8 cellular contexts compared by ENCODE assay signal in genomic region chr15:66294932-66295235, GRCh38. TPM values are rescaled to one million over a fixed set of nuclear protein-coding genes. Genes with fewer than 3 reads are reported as not detected.
A peak's percentile ranks its signal among the peaks of the same experiment; 100 is the strongest.
DNase-seq lines count a peak whose midpoint lies in the region; TF ChIP-seq lines count a peak whose summit lies in the region.

No MANE protein-coding gene starts in this region.

- peaks cover 46% of the 10 kb centered on the region for H3K4me1 ChIP-seq in Loucy (ENCODE audit: insufficient read depth, low read length, poor library complexity, severe bottlenecking)
- H3K4me1 ChIP-seq in parathyroid adenoma = peaks cover 5% of the 10 kb centered on the region

- peak; percentile 19 for DNase-seq in Daoy (ENCODE audit: low read depth)
- no peak for DNase-seq in dorsolateral prefrontal cortex
- DNase-seq in HuH-7.5 (ENCODE audit: low spot score) = no peak
- no peak for DNase-seq in cerebellar nuclear complex (lab: John Stamatoyannopoulos, UW)
- DNase-seq in NCI-H1105 treated with DMSO at 0.1 percent for 48 hours (lab: John Stamatoyannopoulos, UW) = no peak
- DNase-seq in NCI-H187 (lab: John Stamatoyannopoulos, UW) = no peak

- H3K4me3 ChIP-seq in Loucy (ENCODE audit: low read length, poor library complexity, severe bottlenecking) = peak overlapping the region; percentile 97
- peak overlapping the region in 51 of 59 donors; percentile 62 to 93 (median 80) for H3K4me3 ChIP-seq in dorsolateral prefrontal cortex
- peak overlapping the region; percentile 67 for H3K4me3 ChIP-seq in parathyroid adenoma (ENCODE audit: low read depth, low read length)

- H2AFZ ChIP-seq in Loucy (ENCODE audit: low read length) (no peak overlapping the region), parathyroid adenoma (no peak overlapping the region)

- intact Hi-C loops in dorsolateral prefrontal cortex (cut with DNase I) = loop anchor here (5.0 to 10.0 kb wide), 7 partner anchors 43 to 700 kb away; partner anchors contain the start of genes MEGF11 (in 1 of the 2), RPL4 (in 1 of the 2), SNAPC5 (in 1 of the 2) and TIPIN (in 1 of the 2)

- H4K20me1 ChIP-seq in Loucy (ENCODE audit: insufficient read depth, low read length, poor library complexity, severe bottlenecking) = peaks cover 14% of the 10 kb centered on the region

- peaks cover 59% of the 10 kb centered on the region for H3K79me2 ChIP-seq in Loucy (ENCODE audit: insufficient read depth, low read length)
- peaks cover 3% of the 10 kb centered on the region for H3K79me2 ChIP-seq in parathyroid adenoma

- H3K27me3 ChIP-seq in Loucy (ENCODE audit: insufficient read depth, low read length, poor library complexity, severe bottlenecking) (no peaks in the 10 kb centered on the region), dorsolateral prefrontal cortex (no peaks in the 10 kb centered on the region), parathyroid adenoma (ENCODE audit: control insufficient read depth, insufficient read depth, low read length) (no peaks in the 10 kb centered on the region)

- H3K9me3 ChIP-seq in Loucy (ENCODE audit: insufficient read depth, low read depth, low read length) (no peaks in the 10 kb centered on the region), parathyroid adenoma (ENCODE audit: control insufficient read depth, low read length) (no peaks in the 10 kb centered on the region)

- H3F3A ChIP-seq in Loucy (ENCODE audit: low read depth) = peaks cover 5% of the 10 kb centered on the region; the same call in 1 of the 2 replicates

- peaks cover 4% of the 10 kb centered on the region; the same call in 1 of the 2 replicates for H3K36me3 ChIP-seq in Loucy (ENCODE audit: insufficient read depth, low read length)
- no peaks in the 10 kb centered on the region for H3K36me3 ChIP-seq in parathyroid adenoma (ENCODE audit: control insufficient read depth, insufficient read depth, low read length)

- H3K9me2 ChIP-seq in Loucy (replicated peaks; ENCODE audit: low read depth, low read length) = no peaks in the 10 kb centered on the region

- H3K27ac ChIP-seq in dorsolateral prefrontal cortex = peak overlapping the region in 47 of 59 donors; percentile 41 to 97 (median 92)
- H3K27ac ChIP-seq in parathyroid adenoma = peak overlapping the region; percentile 85

- peak overlapping the region; percentile 98 for H3K9ac ChIP-seq in Loucy (ENCODE audit: low read depth, low read length, poor library complexity, severe bottlenecking)
- H3K9ac ChIP-seq in parathyroid adenoma = no peak overlapping the region

- no peak for TF ChIP-seq CTCF in Loucy (conservative IDR thresholded peaks at IDR 0.05; ENCODE audit: low read length)
- TF ChIP-seq CTCF in dorsolateral prefrontal cortex (IDR thresholded peaks at IDR 0.05 in 54 of 56, conservative IDR thresholded peaks at IDR 0.05 in 2 of 56; ENCODE audit: low read depth in 1 of 56, partially characterized antibody in 56 of 56) = no peak
- TF ChIP-seq CTCF in parathyroid adenoma (IDR thresholded peaks at IDR 0.05) = no peak

- peak overlapping the region; percentile 97 for H3K4me2 ChIP-seq in Loucy (ENCODE audit: low read depth, low read length, poor library complexity, severe bottlenecking)
- peak overlapping the region; percentile 92 for H3K4me2 ChIP-seq in parathyroid adenoma (ENCODE audit: low read length)

RNA-seq across cellular contexts. Expression of gene DIS3L, which starts 1.5 kb away (rescaled TPM):
- 11.9 and 15.5 TPM in 2 replicates for total RNA-seq in Daoy (2014; rRNA removed; shearing (Covaris generic))
- 10 to 100 TPM; 25.1 to 58.9 (median 43.1) TPM for total RNA-seq in dorsolateral prefrontal cortex

RNA-seq across cellular contexts. Expression of gene MEGF11, which starts 41.3 kb away (rescaled TPM):
- under 0.01 and 0.34 TPM in 2 replicates for total RNA-seq in Daoy (2014; rRNA removed; shearing (Covaris generic))
- total RNA-seq in dorsolateral prefrontal cortex = 10 to 100 TPM in 100 of 120 experiments, 1 to 10 TPM in 20; 5.2 to 25.2 (median 13.4) TPM
